In genomic region chr1:202122639-202123335, GRCh38 we compare ENCODE assay signal across 8 cellular contexts. TPM values are rescaled to one million over a fixed set of nuclear protein-coding genes. Genes with fewer than 3 reads are reported as not detected.
DNase-seq lines count a peak whose midpoint lies in the region; TF ChIP-seq lines count a peak whose summit lies in the region.
"Had no signal": no experiment of that assay in that cellular context is flagged by ENCODE, and none has a peak within 500 bp of the region (broad histone marks: within the 10 kb centered on the region; RNA-seq: fewer than 3 reads in every experiment).

TSS of gene GPR37L1 (plus strand) at chr1:202122917. CDS start at chr1:202122964, 47 bp downstream.

- peaks cover 9 to 18% of the 10 kb centered on the region in 2 donors for H3K4me1 ChIP-seq in thyroid gland

- H3K36me3 Mint-ChIP-seq in activated CD4-positive, alpha-beta memory T cell treated with anti-CD3 and anti-CD28 coated beads, Interleukin-2, amount 10 ng/mL, durations not matched to agents 7 days and 5 days (ENCODE audit: low read depth), result no peaks in the 10 kb centered on the region
- no peaks in the 10 kb centered on the region for H3K36me3 Mint-ChIP-seq in activated naive CD8-positive, alpha-beta T cell treated with anti-CD3 and anti-CD28 coated beads for 36 hours

- intact Hi-C loops in thyroid gland (cut with DNase I), result no loop called here

- H3K4me3 ChIP-seq in thyroid gland (replicated peaks in 1 of 3), result no peak within 1 kb of the TSS

- WGBS in thyroid gland, 2 donors, result 28 to 42% methylated on average over 10 to 17 of the region's 19 CpGs

- H3K27me3 ChIP-seq in thyroid gland, result no peaks in the 10 kb centered on the region

- POLR2A ChIA-PET in activated CD4-positive, alpha-beta memory T cell treated with anti-CD3 and anti-CD28 coated beads, Interleukin-2, amount 10 ng/mL, durations not matched to agents 7 days and 5 days (lab: Charles Lee), result no interaction called here

- TF ChIP-seq POLR2A in thyroid gland (IDR thresholded peaks at IDR 0.05), result no peak

- H3K9me3 Mint-ChIP-seq in activated CD4-positive, alpha-beta memory T cell treated with anti-CD3 and anti-CD28 coated beads, Interleukin-2, amount 10 ng/mL, durations not matched to agents 7 days and 5 days, result no peaks in the 10 kb centered on the region
- H3K9me3 Mint-ChIP-seq in activated naive CD8-positive, alpha-beta T cell treated with anti-CD3 and anti-CD28 coated beads for 36 hours, result no peaks in the 10 kb centered on the region
- H3K9me3 Mint-ChIP-seq: activated B cell treated with CpG ODN at 0.5 μM for 24 hours had no signal

- no peaks in the 10 kb centered on the region for H3K9me3 ChIP-seq in thyroid gland

- CTCF ChIA-PET in activated CD4-positive, alpha-beta memory T cell treated with anti-CD3 and anti-CD28 coated beads, Interleukin-2, amount 10 ng/mL, durations not matched to agents 7 days and 5 days (lab: Charles Lee), result interaction anchor here (1.6 to 1.8 kb wide), 2 partner anchors 13 to 114 kb away, joined by 5 to 6 read pairs; no protein-coding TSS in a partner anchor

- no peak within 1 kb of the TSS for H3K4me3 Mint-ChIP-seq in activated CD4-positive, alpha-beta memory T cell treated with anti-CD3 and anti-CD28 coated beads, Interleukin-2, amount 10 ng/mL, durations not matched to agents 7 days and 5 days
- H3K4me3 Mint-ChIP-seq in activated naive CD8-positive, alpha-beta T cell treated with anti-CD3 and anti-CD28 coated beads for 36 hours, result no peak within 1 kb of the TSS
- H3K4me3 Mint-ChIP-seq: activated B cell treated with CpG ODN at 0.5 μM for 24 hours had no signal

- H3K4me1 Mint-ChIP-seq in activated CD4-positive, alpha-beta memory T cell treated with anti-CD3 and anti-CD28 coated beads, Interleukin-2, amount 10 ng/mL, durations not matched to agents 7 days and 5 days, result no peaks in the 10 kb centered on the region
- H3K4me1 Mint-ChIP-seq in activated naive CD8-positive, alpha-beta T cell treated with anti-CD3 and anti-CD28 coated beads for 36 hours, result no peaks in the 10 kb centered on the region
- H3K4me1 Mint-ChIP-seq: activated B cell treated with CpG ODN at 0.5 μM for 24 hours had no signal

- H3K27me3 Mint-ChIP-seq in activated CD4-positive, alpha-beta memory T cell treated with anti-CD3 and anti-CD28 coated beads, Interleukin-2, amount 10 ng/mL, durations not matched to agents 7 days and 5 days, result peaks cover 15% of the 10 kb centered on the region
- peaks cover 3% of the 10 kb centered on the region for H3K27me3 Mint-ChIP-seq in activated naive CD8-positive, alpha-beta T cell treated with anti-CD3 and anti-CD28 coated beads for 36 hours

- TF ChIP-seq CTCF in thyroid gland (IDR thresholded peaks at IDR 0.05), result peak; percentile 42 to 83 (median 72)

- no peak within 1 kb of the TSS for H3K27ac Mint-ChIP-seq in activated CD4-positive, alpha-beta memory T cell treated with anti-CD3 and anti-CD28 coated beads, Interleukin-2, amount 10 ng/mL, durations not matched to agents 7 days and 5 days
- H3K27ac Mint-ChIP-seq in activated naive CD8-positive, alpha-beta T cell treated with anti-CD3 and anti-CD28 coated beads for 36 hours, result no peak within 1 kb of the TSS
- H3K27ac Mint-ChIP-seq: activated B cell treated with CpG ODN at 0.5 μM for 24 hours had no signal

- no peaks in the 10 kb centered on the region for H3K36me3 ChIP-seq in thyroid gland

- peak; percentile 60 for DNase-seq in LHCN-M2 (ENCODE audit: low read depth)
- DNase-seq in astrocyte of the hippocampus (ENCODE audit: low read depth, low spot score), result peak; percentile 67
- peak; percentile 41 for DNase-seq in iris pigment epithelial cell (ENCODE audit: low read depth)
- DNase-seq in thyroid gland, result peak; percentile 92 to 93
- no peak for DNase-seq in activated CD4-positive, alpha-beta memory T cell treated with anti-CD3 and anti-CD28 coated beads, Interleukin-2, amount 10 ng/mL, durations not matched to agents 7 days and 5 days
- no peak for DNase-seq in activated naive CD8-positive, alpha-beta T cell treated with anti-CD3 and anti-CD28 coated beads for 36 hours
- no peak for DNase-seq in stimulated activated naive CD4-positive, alpha-beta T cell (lab: John Stamatoyannopoulos, UW)
- DNase-seq: activated B cell treated with CpG ODN at 0.5 μM for 24 hours had no signal

- H3K27ac ChIP-seq in thyroid gland, result peak within 1 kb of the TSS; percentile 24 to 61 (median 40)

RNA-seq across cellular contexts. Expression of gene GPR37L1, which starts in this region (rescaled TPM):
- total RNA-seq in LHCN-M2 (2014; rRNA removed) (0.06 TPM in 1 of 2 replicates, not detected in the other), thyroid gland (under 1 TPM in 2 of 4 donors, not detected in 2; 0.22 to 0.34 TPM)
- polyA plus RNA-seq in LHCN-M2 (2012), result 0.04 TPM
- not detected for total RNA-seq in activated CD4-positive, alpha-beta memory T cell treated with anti-CD3 and anti-CD28 coated beads, Interleukin-2, amount 10 ng/mL, durations not matched to agents 7 days and 5 days
- total RNA-seq in activated naive CD8-positive, alpha-beta T cell treated with anti-CD3 and anti-CD28 coated beads for 36 hours, result not detected
- total RNA-seq: activated B cell treated with CpG ODN at 0.5 μM for 24 hours had no signal

Comparison
In these comparisons a context has a peak if more than half of its experiments do, and no peak if none do; other contexts are left out.
1. Peak in DNase-seq in LHCN-M2; RNA of the gene not detected or under 1 TPM.
2. Peak in DNase-seq and H3K27ac ChIP-seq in thyroid gland; RNA of the gene not detected or under 1 TPM.
3. DNase-seq: peak in astrocyte of the hippocampus (single experiment) and iris pigment epithelial cell (single experiment); none in activated CD4-positive, alpha-beta memory T cell treated with anti-CD3 and anti-CD28 coated beads, Interleukin-2, amount 10 ng/mL, durations not matched to agents 7 days and 5 days (single experiment), activated naive CD8-positive, alpha-beta T cell treated with anti-CD3 and anti-CD28 coated beads for 36 hours (single experiment) and stimulated activated naive CD4-positive, alpha-beta T cell (0 of 6).